ENCODE assay signal across 8 cellular contexts in genomic region chr6:14711056-14711703, GRCh38.
DNase-seq lines count a peak whose midpoint lies in the region; ATAC-seq and TF ChIP-seq lines count a peak whose summit lies in the region.

No MANE protein-coding gene starts in this region.

- H3K9me3 Mint-ChIP-seq in type B pancreatic cell = peaks cover 6% of the 10 kb centered on the region

- H3K27me3 Mint-ChIP-seq in type B pancreatic cell = no peaks in the 10 kb centered on the region

- ATAC-seq in right lobe of liver (peak; percentile 85 to 95 (median 89)), HG03097 (IDR thresholded peaks at IDR 0.05; ENCODE audit: low FRiP score, unreplicated experiment) (no peak), HG03442 (IDR thresholded peaks at IDR 0.05; ENCODE audit: unreplicated experiment) (no peak)

- WGBS in adrenal gland, 4 donors = 63 to 80% (median 66%) methylated on average over 3 of the region's 3 CpGs
- WGBS in right lobe of liver (ENCODE audit: insufficient coverage, low coverage, low lambda C conversion rate, missing lambda C conversion rate) = 45% methylated on average over 3 of the region's 3 CpGs

- no peaks in the 10 kb centered on the region for H3K36me3 Mint-ChIP-seq in type B pancreatic cell

- H3K27me3 ChIP-seq in Peyer's patch (no peaks in the 10 kb centered on the region), adrenal gland (no peaks in the 10 kb centered on the region), right lobe of liver (no peaks in the 10 kb centered on the region)

- peaks cover 15% of the 10 kb centered on the region for H3K4me1 Mint-ChIP-seq in type B pancreatic cell (ENCODE audit: unreplicated experiment)

- H3K9me3 ChIP-seq in Peyer's patch (no peaks in the 10 kb centered on the region), adrenal gland (replicated peaks in 1 of 3) (no peaks in the 10 kb centered on the region), right lobe of liver (no peaks in the 10 kb centered on the region)

- no peak overlapping the region for H3K27ac ChIP-seq in Peyer's patch
- H3K27ac ChIP-seq in adrenal gland = no peak overlapping the region
- no peak overlapping the region for H3K27ac ChIP-seq in right lobe of liver

- TF ChIP-seq POLR2A in Peyer's patch (IDR thresholded peaks at IDR 0.05) (no peak), adrenal gland (IDR thresholded peaks at IDR 0.05) (no peak), right lobe of liver (IDR thresholded peaks at IDR 0.05) (no peak)

- DNase-seq in D341Med (ENCODE audit: low spot score) (peak; percentile 48), HCEC 1CT (peak; percentile 96), Peyer's patch (peak in 2 of 3 donors; percentile 46 to 76), adrenal gland (peak in 6 of 7 donors; percentile 41 to 66 (median 51)), right lobe of liver (peak in 1 of 3 donors; percentile 38), type B pancreatic cell (ENCODE audit: extremely low spot score, unreplicated experiment) (no peak)

- H3K4me3 Mint-ChIP-seq in type B pancreatic cell = no peak overlapping the region

- H3K4me3 ChIP-seq in Peyer's patch (no peak overlapping the region), adrenal gland (no peak overlapping the region), right lobe of liver (no peak overlapping the region)

- no peak overlapping the region for H3K27ac Mint-ChIP-seq in type B pancreatic cell

- intact Hi-C loops in adrenal gland (cut with DNase I) (no loop called here), right lobe of liver (cut with DNase I) (no loop called here)

- H3K36me3 ChIP-seq in Peyer's patch (no peaks in the 10 kb centered on the region), adrenal gland (replicated peaks in 1 of 2) (no peaks in the 10 kb centered on the region), right lobe of liver (no peaks in the 10 kb centered on the region)

- peaks cover 0 to 11% (median 0%) of the 10 kb centered on the region in 4 donors for H3K4me1 ChIP-seq in Peyer's patch
- no peaks in the 10 kb centered on the region for H3K4me1 ChIP-seq in adrenal gland (replicated peaks in 1 of 2)
- H3K4me1 ChIP-seq in right lobe of liver = peaks cover 0 to 3% (median 0%) of the 10 kb centered on the region in 4 donors

- TF ChIP-seq CTCF in Peyer's patch (IDR thresholded peaks at IDR 0.05) = peak in 5 of 6 experiments; percentile 32 to 71 (median 63)
- TF ChIP-seq CTCF in adrenal gland (IDR thresholded peaks at IDR 0.05) = peak in 5 of 6 experiments; percentile 44 to 55 (median 52)
- peak; percentile 43 to 61 (median 55) for TF ChIP-seq CTCF in right lobe of liver (IDR thresholded peaks at IDR 0.05)
- peak; percentile 60 for TF ChIP-seq CTCF in type B pancreatic cell (conservative IDR thresholded peaks at IDR 0.05)

Comparison
In these comparisons a context has a peak if more than half of its experiments do, and no peak if none do; other contexts are left out.
1. ATAC-seq: peak in right lobe of liver (4 of 4); none in HG03097 (single experiment) and HG03442 (single experiment).
2. Peak in every context shown above with its lines, with median percentiles within 50 percentile points of each other: CTCF ChIP-seq.